1 cellular context compared by ENCODE assay signal in the genomic region with DNA sequence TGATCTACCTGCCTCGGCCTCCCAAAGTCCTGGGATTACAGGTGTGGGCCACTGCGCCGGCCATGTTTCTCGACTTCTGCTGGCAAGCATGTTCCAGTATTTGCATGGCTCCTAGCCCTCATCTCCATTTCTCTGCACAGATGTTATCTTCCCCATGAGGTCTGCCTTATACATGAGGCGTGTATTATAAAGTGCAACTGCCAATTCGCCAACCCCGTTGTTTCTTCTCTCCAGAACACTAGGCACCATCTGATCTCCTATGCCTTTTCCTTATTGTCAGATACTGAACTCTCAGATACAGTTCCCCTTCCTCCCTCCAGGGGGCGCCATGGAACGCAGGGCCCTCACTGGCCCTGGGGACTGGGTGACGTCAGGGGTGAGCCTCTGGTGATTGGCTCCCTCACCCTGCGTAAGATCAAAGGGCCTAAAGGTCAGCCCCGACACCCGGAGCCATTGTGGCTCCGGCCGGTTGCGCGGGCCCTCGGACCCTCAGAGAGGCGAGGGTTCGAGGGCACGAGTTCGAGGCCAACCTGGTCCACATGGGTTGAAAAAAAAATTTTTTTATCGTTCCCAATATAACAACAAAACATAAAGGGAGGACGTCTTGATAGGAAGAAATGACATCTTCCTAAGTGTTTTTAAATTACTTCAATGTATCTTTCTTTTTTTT.
TF ChIP-seq lines count a peak whose summit lies in the region.
"Not testable (repeated sequence)": the region's sequence is repeated elsewhere in the genome, so short reads cannot be mapped to it uniquely, and the experiment has no call there.

No MANE protein-coding gene starts in this region.

TF ChIP-seq in K562, 482 proteins besides CTCF, POLR2A, EP300 and RAD21:
- TF ChIP-seq NR2C2, ATF1, CREB1 (CRISPR knock-in tag; IDR thresholded peaks at IDR 0.05): not testable (repeated sequence)
- TF ChIP-seq NR2C2 (tag; IDR thresholded peaks at IDR 0.05) (0 out of 2 replicates have a peak, but pooled peaks have one; percentile 21), CC2D1A (IDR thresholded peaks at IDR 0.05) (peak; percentile 48; the same call in 1 of the 2 replicates), ATF1 (tag; IDR thresholded peaks at IDR 0.05) (peak; percentile 92), LEF1 (IDR thresholded peaks at IDR 0.05) (peak; percentile 88), NRF1 (conservative IDR thresholded peaks at IDR 0.05 in 1 of 2, IDR thresholded peaks at IDR 0.05 in 1 of 2) (peak; percentile 54 to 59), POLR2H (tag; IDR thresholded peaks at IDR 0.05; ENCODE audit: low read depth) (peak; percentile 98), NR2C1 (IDR thresholded peaks at IDR 0.05) (peak; percentile 64), NR2C1 (tag; IDR thresholded peaks at IDR 0.05) (peak; percentile 48; the same call in 1 of the 2 replicates), CXXC5 (CRISPR knock-in tag; IDR thresholded peaks at IDR 0.05) (peak; percentile 68), CREB1 (IDR thresholded peaks at IDR 0.05) (0 out of 2 replicates have a peak, but pooled peaks have one; percentile 20), ATF7 (IDR thresholded peaks at IDR 0.05) (peak; percentile 91)
- TF ChIP-seq, protein P1, sequence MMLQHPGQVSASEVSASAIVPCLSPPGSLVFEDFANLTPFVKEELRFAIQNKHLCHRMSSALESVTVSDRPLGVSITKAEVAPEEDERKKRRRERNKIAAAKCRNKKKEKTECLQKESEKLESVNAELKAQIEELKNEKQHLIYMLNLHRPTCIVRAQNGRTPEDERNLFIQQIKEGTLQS (IDR thresholded peaks at IDR 0.05), result peak; percentile 66
- TF ChIP-seq, protein P1 (CRISPR knock-in tag; conservative IDR thresholded peaks at IDR 0.05), result not testable (repeated sequence)
- TF ChIP-seq, protein P2, sequence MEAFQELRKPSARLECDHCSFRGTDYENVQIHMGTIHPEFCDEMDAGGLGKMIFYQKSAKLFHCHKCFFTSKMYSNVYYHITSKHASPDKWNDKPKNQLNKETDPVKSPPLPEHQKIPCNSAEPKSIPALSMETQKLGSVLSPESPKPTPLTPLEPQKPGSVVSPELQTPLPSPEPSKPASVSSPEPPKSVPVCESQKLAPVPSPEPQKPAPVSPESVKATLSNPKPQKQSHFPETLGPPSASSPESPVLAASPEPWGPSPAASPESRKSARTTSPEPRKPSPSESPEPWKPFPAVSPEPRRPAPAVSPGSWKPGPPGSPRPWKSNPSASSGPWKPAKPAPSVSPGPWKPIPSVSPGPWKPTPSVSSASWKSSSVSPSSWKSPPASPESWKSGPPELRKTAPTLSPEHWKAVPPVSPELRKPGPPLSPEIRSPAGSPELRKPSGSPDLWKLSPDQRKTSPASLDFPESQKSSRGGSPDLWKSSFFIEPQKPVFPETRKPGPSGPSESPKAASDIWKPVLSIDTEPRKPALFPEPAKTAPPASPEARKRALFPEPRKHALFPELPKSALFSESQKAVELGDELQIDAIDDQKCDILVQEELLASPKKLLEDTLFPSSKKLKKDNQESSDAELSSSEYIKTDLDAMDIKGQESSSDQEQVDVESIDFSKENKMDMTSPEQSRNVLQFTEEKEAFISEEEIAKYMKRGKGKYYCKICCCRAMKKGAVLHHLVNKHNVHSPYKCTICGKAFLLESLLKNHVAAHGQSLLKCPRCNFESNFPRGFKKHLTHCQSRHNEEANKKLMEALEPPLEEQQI (IDR thresholded peaks at IDR 0.05), result peak; percentile 47; the same call in 1 of the 2 replicates
- TF ChIP-seq, protein P3, sequence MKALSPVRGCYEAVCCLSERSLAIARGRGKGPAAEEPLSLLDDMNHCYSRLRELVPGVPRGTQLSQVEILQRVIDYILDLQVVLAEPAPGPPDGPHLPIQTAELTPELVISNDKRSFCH (CRISPR knock-in tag; IDR thresholded peaks at IDR 0.05), result not testable (repeated sequence)
- TF ChIP-seq, protein P3 (tag; IDR thresholded peaks at IDR 0.05), result 0 out of 2 replicates have a peak, but pooled peaks have one; percentile 33
- TF ChIP-seq, protein P4, sequence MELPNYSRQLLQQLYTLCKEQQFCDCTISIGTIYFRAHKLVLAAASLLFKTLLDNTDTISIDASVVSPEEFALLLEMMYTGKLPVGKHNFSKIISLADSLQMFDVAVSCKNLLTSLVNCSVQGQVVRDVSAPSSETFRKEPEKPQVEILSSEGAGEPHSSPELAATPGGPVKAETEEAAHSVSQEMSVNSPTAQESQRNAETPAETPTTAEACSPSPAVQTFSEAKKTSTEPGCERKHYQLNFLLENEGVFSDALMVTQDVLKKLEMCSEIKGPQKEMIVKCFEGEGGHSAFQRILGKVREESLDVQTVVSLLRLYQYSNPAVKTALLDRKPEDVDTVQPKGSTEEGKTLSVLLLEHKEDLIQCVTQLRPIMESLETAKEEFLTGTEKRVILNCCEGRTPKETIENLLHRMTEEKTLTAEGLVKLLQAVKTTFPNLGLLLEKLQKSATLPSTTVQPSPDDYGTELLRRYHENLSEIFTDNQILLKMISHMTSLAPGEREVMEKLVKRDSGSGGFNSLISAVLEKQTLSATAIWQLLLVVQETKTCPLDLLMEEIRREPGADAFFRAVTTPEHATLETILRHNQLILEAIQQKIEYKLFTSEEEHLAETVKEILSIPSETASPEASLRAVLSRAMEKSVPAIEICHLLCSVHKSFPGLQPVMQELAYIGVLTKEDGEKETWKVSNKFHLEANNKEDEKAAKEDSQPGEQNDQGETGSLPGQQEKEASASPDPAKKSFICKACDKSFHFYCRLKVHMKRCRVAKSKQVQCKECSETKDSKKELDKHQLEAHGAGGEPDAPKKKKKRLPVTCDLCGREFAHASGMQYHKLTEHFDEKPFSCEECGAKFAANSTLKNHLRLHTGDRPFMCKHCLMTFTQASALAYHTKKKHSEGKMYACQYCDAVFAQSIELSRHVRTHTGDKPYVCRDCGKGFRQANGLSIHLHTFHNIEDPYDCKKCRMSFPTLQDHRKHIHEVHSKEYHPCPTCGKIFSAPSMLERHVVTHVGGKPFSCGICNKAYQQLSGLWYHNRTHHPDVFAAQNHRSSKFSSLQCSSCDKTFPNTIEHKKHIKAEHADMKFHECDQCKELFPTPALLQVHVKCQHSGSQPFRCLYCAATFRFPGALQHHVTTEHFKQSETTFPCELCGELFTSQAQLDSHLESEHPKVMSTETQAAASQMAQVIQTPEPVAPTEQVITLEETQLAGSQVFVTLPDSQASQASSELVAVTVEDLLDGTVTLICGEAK (IDR thresholded peaks at IDR 0.05), result peak; percentile 42; the same call in 1 of the 2 replicates
- TF ChIP-seq, protein P4 (CRISPR knock-in tag; IDR thresholded peaks at IDR 0.05), result not testable (repeated sequence)
TF ChIP-seq in K562: peak in this region for 14; not testable (repeated sequence) for 468.
